In the genomic region with DNA sequence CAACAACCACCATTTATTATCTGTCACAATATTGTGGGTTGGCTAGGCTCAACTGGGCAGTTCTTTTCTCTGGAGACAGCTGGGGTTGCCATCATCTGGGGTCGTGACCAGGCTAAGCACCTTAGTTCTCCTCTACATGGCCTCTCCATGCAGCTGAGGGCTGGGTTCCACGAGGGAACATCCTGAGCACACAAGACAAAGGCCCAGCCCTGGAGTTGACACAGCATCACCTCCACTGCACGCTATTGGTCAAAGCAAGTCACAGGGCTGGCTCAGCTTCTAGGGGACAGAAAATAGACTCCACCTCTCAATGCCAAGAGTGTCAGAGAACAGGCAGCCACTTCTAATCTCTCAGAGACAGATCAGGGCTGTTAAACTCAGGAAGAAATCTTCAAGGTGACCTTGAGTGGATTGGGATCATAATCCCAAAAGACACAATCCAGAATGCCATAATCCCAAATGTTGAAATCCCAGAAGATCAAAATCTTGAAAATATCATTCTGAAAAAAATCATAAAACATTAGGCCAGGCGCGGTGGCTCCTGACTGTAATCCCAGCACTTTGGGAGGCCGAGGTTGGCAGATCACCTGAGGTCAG, we compare ENCODE assay signal across 27 cellular contexts. TPM values are rescaled to one million over a fixed set of nuclear protein-coding genes. Genes with fewer than 3 reads are reported as not detected.
DNase-seq lines count a peak whose midpoint lies in the region; ATAC-seq and TF ChIP-seq lines count a peak whose summit lies in the region.
"Had no signal": no experiment of that assay in that cellular context is flagged by ENCODE, and none has a peak within 500 bp of the region (broad histone marks: within the 10 kb centered on the region; RNA-seq: fewer than 3 reads in every experiment).

No MANE protein-coding gene starts in this region.

- H3K27me3 ChIP-seq in HCT116 (ENCODE audit: insufficient read depth, low read length) (peaks cover 12% of the 10 kb centered on the region; the same call in 1 of the 2 replicates), RWPE2 (ENCODE audit: insufficient read depth, poor library complexity, severe bottlenecking) (no peaks in the 10 kb centered on the region)
- H3K27me3 ChIP-seq: BE2C, hepatocyte, SJSA1, upper lobe of left lung had no signal

- H3K27ac ChIP-seq in HCT116 (ENCODE audit: low read depth, low read length) = no peak overlapping the region
- peak overlapping the region; percentile 48 for H3K27ac ChIP-seq in RWPE2 (ENCODE audit: poor library complexity, severe bottlenecking)
- H3K27ac ChIP-seq: 22Rv1, hepatocyte, HL-60, parathyroid adenoma, stomach, upper lobe of left lung had no signal

- intact Hi-C loops in HCT116 (cut with micrococcal nuclease) = no loop called here

- H3K9ac ChIP-seq in HCT116 (ENCODE audit: low read length) = no peak overlapping the region
- H3K9ac ChIP-seq: parathyroid adenoma had no signal

- H3K4me3 Mint-ChIP-seq in naive B cell = peak overlapping the region in 5 of 8 donors; percentile 11 to 74 (median 39)
- H3K4me3 Mint-ChIP-seq: activated naive CD8-positive, alpha-beta T cell; T-helper 1 cell treated with Interleukin-12 subunit alpha and Interleukin-12 subunit beta and Interleukin-4 antibody, amounts not matched to agents 30 μg/mL and 1 μg/mL, for 36 hours had no signal

- CTCF ChIA-PET in HCT116 (lab: Charles Lee) = interaction anchor here (1.0 to 5.9 kb wide), 2 partner anchors 14 to 64 kb away, joined by 3 to 34 read pairs; no protein-coding TSS in a partner anchor

- H3K9me2 ChIP-seq in HCT116 (ENCODE audit: insufficient read depth) = no peaks in the 10 kb centered on the region

- peak overlapping the region; percentile 0 for H2AFZ ChIP-seq in HCT116 (ENCODE audit: low read depth, low read length, poor library complexity, severe bottlenecking)
- H2AFZ ChIP-seq: hepatocyte, parathyroid adenoma had no signal

- DNase-seq in DMS53 (lab: John Stamatoyannopoulos, UW) (peak; percentile 12), DMS53 treated with DMSO at 0.1 percent for 48 hours (lab: John Stamatoyannopoulos, UW; ENCODE audit: unreplicated experiment) (no peak), HCT116 (ENCODE audit: low read depth, low spot score) (peak; percentile 19), RWPE2 (ENCODE audit: low spot score) (no peak), naive B cell (no peak)
- DNase-seq: activated CD4-positive, alpha-beta T cell treated with anti-CD3 and anti-CD28 coated beads, Interleukin-2, amount 50 U/mL, for 48 hours; activated T-cell treated with anti-CD3 and anti-CD28 coated beads, Interleukin-2, amount 50 U/mL, for 48 hours; BE2C; cortex of kidney; naive thymus-derived CD8-positive, alpha-beta T cell; NCI-H1105 treated with DMSO at 0.1 percent for 48 hours; NCI-H2171 treated with DMSO at 0.1 percent for 48 hours; NCI-H526 treated with DMSO at 0.1 percent for 48 hours; stimulated activated CD4-positive, alpha-beta T cell treated with anti-CD3 and anti-CD28 coated beads, Interleukin-1b, Interleukin-23, amount 100 ng/mL, for 48 hours; stomach; upper lobe of left lung had no signal

- no peaks in the 10 kb centered on the region for H3K79me2 ChIP-seq in HCT116 (ENCODE audit: insufficient read depth, low read length)
- H3K79me2 ChIP-seq: hepatocyte, parathyroid adenoma had no signal

- H3K27me3 Mint-ChIP-seq in naive B cell = peaks cover 0 to 17% (median 9%) of the 10 kb centered on the region in 3 donors
- H3K27me3 Mint-ChIP-seq: activated naive CD8-positive, alpha-beta T cell had no signal

- BruUV-seq in HCT116 (replicated peaks; lab: Mats Ljungman, UMichigan) = no TSS peak

- H3K4me1 ChIP-seq in HCT116 (ENCODE audit: control insufficient read depth in 1 of 2, insufficient read depth in 2 of 2, low read length in 2 of 2) = peaks cover 0 to 4% of the 10 kb centered on the region in 2 experiments; a peak in 1 of 4 replicates
- H3K4me1 ChIP-seq in RWPE2 (ENCODE audit: insufficient read depth, poor library complexity, severe bottlenecking) = peaks cover 8% of the 10 kb centered on the region
- H3K4me1 ChIP-seq: BE2C, upper lobe of left lung had no signal

- TF ChIP-seq CTCF in HCT116 (IDR thresholded peaks at IDR 0.05 in 2 of 3, conservative IDR thresholded peaks at IDR 0.05 in 1 of 3; ENCODE audit: borderline replicate concordance in 1 of 3, insufficient read depth in 1 of 3, low read depth in 2 of 3, low read length in 2 of 3) (no peak), RWPE2 (IDR thresholded peaks at IDR 0.05; ENCODE audit: poor library complexity, severe bottlenecking) (no peak)

- H3K4me2 ChIP-seq in HCT116 (ENCODE audit: low read length) = no peak overlapping the region
- H3K4me2 ChIP-seq: hepatocyte had no signal

- H3K9me3 ChIP-seq in HCT116 (ENCODE audit: control insufficient read depth in 1 of 2, insufficient read depth in 1 of 2, low read depth in 1 of 2, low read length in 2 of 2) (no peaks in the 10 kb centered on the region), RWPE2 (ENCODE audit: severe bottlenecking) (no peaks in the 10 kb centered on the region)
- H3K9me3 ChIP-seq: stomach, upper lobe of left lung had no signal

- RAD21 ChIA-PET in HCT116 (lab: Charles Lee; ENCODE audit: low non-redundant PET in 1 of 2, low total read pairs in 2 of 2, uncharacterized antibody in 2 of 2, unreplicated experiment in 2 of 2) = no interaction called here

- peaks cover 0 to 2% (median 0%) of the 10 kb centered on the region in 7 donors for H3K9me3 Mint-ChIP-seq in naive B cell
- H3K9me3 Mint-ChIP-seq: naive thymus-derived CD8-positive, alpha-beta T cell had no signal

- H4K20me1 ChIP-seq in HCT116 (ENCODE audit: insufficient read depth) = no peaks in the 10 kb centered on the region

- peaks cover 22 to 27% (median 25%) of the 10 kb centered on the region in 3 donors for H3K4me1 Mint-ChIP-seq in naive B cell

- H3K36me3 ChIP-seq in HCT116 (ENCODE audit: control insufficient read depth in 1 of 2, insufficient read depth in 2 of 2, low read length in 2 of 2) (no peaks in the 10 kb centered on the region), RWPE2 (ENCODE audit: low read depth) (no peaks in the 10 kb centered on the region)
- H3K36me3 ChIP-seq: BE2C, SJSA1, stomach, upper lobe of left lung had no signal

- H3K36me3 Mint-ChIP-seq in naive B cell = no peaks in the 10 kb centered on the region
- H3K36me3 Mint-ChIP-seq: activated naive CD8-positive, alpha-beta T cell had no signal

- POLR2A ChIA-PET in HCT116 (lab: Charles Lee) = no interaction called here

- H3K4me3 ChIP-seq in HCT116 (replicated peaks in 1 of 2; ENCODE audit: low read depth in 1 of 2, low read length in 2 of 2) (no peak overlapping the region), RWPE2 (ENCODE audit: severe bottlenecking) (no peak overlapping the region)
- H3K4me3 ChIP-seq: hepatocyte, lung, SJSA1, stomach, upper lobe of left lung had no signal

- peak overlapping the region in 1 of 6 donors; percentile 70 for H3K27ac Mint-ChIP-seq in naive B cell
- H3K27ac Mint-ChIP-seq: activated naive CD8-positive, alpha-beta T cell; T-helper 1 cell treated with Interleukin-12 subunit alpha and Interleukin-12 subunit beta and Interleukin-4 antibody, amounts not matched to agents 30 μg/mL and 1 μg/mL, for 36 hours had no signal

- no peak for TF ChIP-seq RAD21 in HCT116 (IDR thresholded peaks at IDR 0.05; ENCODE audit: low read depth)

- TF ChIP-seq POLR2A in HCT116 (IDR thresholded peaks at IDR 0.05; ENCODE audit: borderline replicate concordance, extremely low read depth, insufficient read depth, insufficient read length) = no peak

- ATAC-seq in HCT116 (peak; percentile 88), RWPE2 (ENCODE audit: low read depth) (no peak), naive B cell (ENCODE audit: low read depth in 2 of 2) (no peak), HG03159 (IDR thresholded peaks at IDR 0.05; ENCODE audit: unreplicated experiment) (no peak), GM19324 (IDR thresholded peaks at IDR 0.05; ENCODE audit: low FRiP score, unreplicated experiment) (no peak), HG03432 (IDR thresholded peaks at IDR 0.05; ENCODE audit: unreplicated experiment) (no peak)

TF ChIP-seq in HCT116, 20 proteins besides CTCF, POLR2A, EP300 and RAD21 (continues in another document):
- TF ChIP-seq, protein P1, sequence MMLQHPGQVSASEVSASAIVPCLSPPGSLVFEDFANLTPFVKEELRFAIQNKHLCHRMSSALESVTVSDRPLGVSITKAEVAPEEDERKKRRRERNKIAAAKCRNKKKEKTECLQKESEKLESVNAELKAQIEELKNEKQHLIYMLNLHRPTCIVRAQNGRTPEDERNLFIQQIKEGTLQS (IDR thresholded peaks at IDR 0.05) = no peak
- TF ChIP-seq YY1 (IDR thresholded peaks at IDR 0.05; ENCODE audit: extremely low read depth, insufficient replicate concordance, low read depth, low read length) (no peak), CBX3 (IDR thresholded peaks at IDR 0.05; ENCODE audit: low read depth) (no peak), SP1 (IDR thresholded peaks at IDR 0.05; ENCODE audit: low read depth) (no peak), REST (IDR thresholded peaks at IDR 0.05; ENCODE audit: low read depth) (no peak), ZNF274 (IDR thresholded peaks at IDR 0.05; ENCODE audit: low read depth, low read length) (no peak)

RNA-seq across cellular contexts. Expression of gene USP10, which starts 13.0 kb away (rescaled TPM):
- 175 TPM for total RNA-seq in HCT116 (2021; ENCODE audit: unreplicated experiment)
- polyA plus RNA-seq in HCT116 (2012) = 141 and 170 TPM in 2 replicates
- polyA plus RNA-seq in naive B cell (ENCODE audit: low read depth in 6 of 6) = 100 to 1,000 TPM in 1 of 6 donors, 10 to 100 TPM in 5; 69.4 to 103 (median 96.4) TPM

RNA-seq across cellular contexts. Expression of gene KLHL36, which starts 38.5 kb away (rescaled TPM):
- 79.0 TPM for total RNA-seq in HCT116 (2021; ENCODE audit: unreplicated experiment)
- 43.7 and 54.3 TPM in 2 replicates for polyA plus RNA-seq in HCT116 (2012)
- polyA plus RNA-seq in naive B cell (ENCODE audit: low read depth in 6 of 6) = 10 to 100 TPM; 29.7 to 40.3 (median 37.5) TPM

Comparison
In these comparisons a context has a peak if more than half of its experiments do, and no peak if none do; other contexts are left out.
1. DNase-seq: peak in DMS53 (single experiment) and HCT116 (single experiment); none in DMS53 treated with DMSO at 0.1 percent for 48 hours (single experiment), RWPE2 (single experiment) and naive B cell (single experiment).